In the genomic region with DNA sequence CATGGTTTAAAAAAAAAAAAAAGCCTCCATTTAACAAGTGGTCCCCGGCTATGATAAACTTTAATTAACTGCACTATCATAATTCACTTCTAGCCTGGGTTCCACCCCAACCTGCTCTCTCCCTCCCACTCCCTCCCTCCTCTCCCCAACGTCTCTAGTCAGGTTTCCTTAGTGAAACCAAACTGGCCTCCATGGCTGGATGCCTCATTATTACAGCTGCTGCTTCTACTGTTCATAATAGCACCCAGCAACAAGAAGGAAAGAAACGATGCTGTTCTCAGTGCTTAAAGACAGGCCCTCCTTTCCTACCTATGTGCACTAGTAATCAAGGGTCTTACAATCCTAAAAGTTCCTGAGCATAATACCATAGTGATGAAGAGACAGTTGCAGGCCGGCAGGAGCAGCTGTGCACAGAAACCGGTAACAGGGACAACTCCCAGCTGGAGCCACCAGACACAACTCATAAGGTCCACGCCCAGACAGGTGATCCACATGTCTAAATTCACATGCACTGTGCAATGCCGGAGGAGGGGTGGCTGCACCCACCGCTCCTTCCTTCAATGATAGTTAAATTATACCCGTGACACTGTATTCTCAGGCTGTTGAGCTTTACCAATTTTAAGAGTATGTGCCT, we compare ENCODE assay signal across 8 cellular contexts. TPM values are rescaled to one million over a fixed set of nuclear protein-coding genes. Genes with fewer than 3 reads are reported as not detected.
A peak's percentile ranks its signal among the peaks of the same experiment; 100 is the strongest.
DNase-seq lines count a peak whose midpoint lies in the region; ATAC-seq and TF ChIP-seq lines count a peak whose summit lies in the region.

No MANE protein-coding gene starts in this region.

- POLR2A ChIA-PET in GM10248 (lab: Yijun Ruan, JAX) = interaction anchor here (0.6 to 1.0 kb wide), 2 partner anchors 16 to 44 kb away, joined by 3 to 5 read pairs; no protein-coding TSS in a partner anchor

- CTCF ChIA-PET in GM10248 (lab: Yijun Ruan, JAX) = interaction anchor here (0.6 to 1.6 kb wide), 9 partner anchors 13 to 106 kb away, joined by 3 to 5 read pairs (median 3); no protein-coding TSS in a partner anchor

- H3K36me3 ChIP-seq in hepatocyte (replicated peaks; ENCODE audit: insufficient read depth, low read depth) (no peaks in the 10 kb centered on the region), vagina (peaks cover 0 to 4% of the 10 kb centered on the region in 2 donors)

- H3K9me2 ChIP-seq in hepatocyte (replicated peaks; ENCODE audit: insufficient read depth) = no peaks in the 10 kb centered on the region

- peaks cover 46% of the 10 kb centered on the region for H3K79me2 ChIP-seq in hepatocyte

- peak overlapping the region; percentile 93 for H3K4me2 ChIP-seq in hepatocyte

- H3K27ac ChIP-seq in hepatocyte (peak overlapping the region; percentile 100), vagina (peak overlapping the region; percentile 98), coronary artery (peak overlapping the region in 1 of 2 donors; percentile 71)

- DNase-seq in GM10248 (ENCODE audit: extremely low spot score) = peak; percentile 51
- peak; percentile 92 for DNase-seq in NCI-H69 (lab: John Stamatoyannopoulos, UW)
- DNase-seq in hepatocyte (ENCODE audit: low spot score) = peak; percentile 17
- DNase-seq in vagina (ENCODE audit: extremely low spot score in 2 of 2) = no peak
- no peak for DNase-seq in coronary artery (ENCODE audit: low spot score)
- no peak for DNase-seq in Kasumi-1 (lab: John Stamatoyannopoulos, UW)

- H3K4me1 ChIP-seq in hepatocyte (ENCODE audit: insufficient read depth) = peaks cover 33% of the 10 kb centered on the region
- peaks cover 52% of the 10 kb centered on the region for H3K4me1 ChIP-seq in vagina

- TF ChIP-seq POLR2A in vagina (IDR thresholded peaks at IDR 0.05) = no peak

- 70% methylated on average over 9 of the region's 9 CpGs for WGBS in hepatocyte (ENCODE audit: low lambda C conversion rate, missing lambda C conversion rate)

- H3K4me3 ChIP-seq in hepatocyte (no peak overlapping the region), vagina (no peak overlapping the region), coronary artery (no peak overlapping the region)

- peaks cover 25% of the 10 kb centered on the region for H4K20me1 ChIP-seq in hepatocyte (ENCODE audit: insufficient read depth, poor library complexity, severe bottlenecking)

- H3K27me3 ChIP-seq in hepatocyte = no peaks in the 10 kb centered on the region
- H3K27me3 ChIP-seq in vagina = no peaks in the 10 kb centered on the region

- H3K9me3 ChIP-seq in hepatocyte (ENCODE audit: low read depth) = no peaks in the 10 kb centered on the region
- H3K9me3 ChIP-seq in vagina = no peaks in the 10 kb centered on the region

- ATAC-seq in GM21825 (IDR thresholded peaks at IDR 0.05; ENCODE audit: unreplicated experiment) = peak; percentile 45
- no peak for ATAC-seq in HG03045 (IDR thresholded peaks at IDR 0.05; ENCODE audit: unreplicated experiment)

- H2AFZ ChIP-seq in hepatocyte = no peak overlapping the region

- TF ChIP-seq CTCF in GM10248 (IDR thresholded peaks at IDR 0.05; ENCODE audit: control extremely low read depth, extremely low read depth, low read depth, missing control alignments) (no peak), hepatocyte (IDR thresholded peaks at IDR 0.05; ENCODE audit: poor library complexity) (no peak), vagina (IDR thresholded peaks at IDR 0.05) (peak in 1 of 3 experiments; percentile 9), coronary artery (IDR thresholded peaks at IDR 0.05) (no peak)

- intact Hi-C loops in vagina (cut with DNase I) = no loop called here

RNA-seq across cellular contexts. Expression of a gene that starts 6.2 kb away (rescaled TPM):
- total RNA-seq in hepatocyte (26.8 and 34.5 TPM in 2 replicates), vagina (51.1 TPM)
- 38.9 and 52.1 TPM in 2 replicates for polyA plus RNA-seq in hepatocyte

Comparison
In these comparisons a context has a peak if more than half of its experiments do, and no peak if none do; other contexts are left out.
1. DNase-seq: peak in GM10248 (single experiment), NCI-H69 (single experiment) and hepatocyte (single experiment); none in vagina (0 of 2), coronary artery (single experiment) and Kasumi-1 (0 of 2).